ENCODE assay signal across 9 cellular contexts in the genomic region with DNA sequence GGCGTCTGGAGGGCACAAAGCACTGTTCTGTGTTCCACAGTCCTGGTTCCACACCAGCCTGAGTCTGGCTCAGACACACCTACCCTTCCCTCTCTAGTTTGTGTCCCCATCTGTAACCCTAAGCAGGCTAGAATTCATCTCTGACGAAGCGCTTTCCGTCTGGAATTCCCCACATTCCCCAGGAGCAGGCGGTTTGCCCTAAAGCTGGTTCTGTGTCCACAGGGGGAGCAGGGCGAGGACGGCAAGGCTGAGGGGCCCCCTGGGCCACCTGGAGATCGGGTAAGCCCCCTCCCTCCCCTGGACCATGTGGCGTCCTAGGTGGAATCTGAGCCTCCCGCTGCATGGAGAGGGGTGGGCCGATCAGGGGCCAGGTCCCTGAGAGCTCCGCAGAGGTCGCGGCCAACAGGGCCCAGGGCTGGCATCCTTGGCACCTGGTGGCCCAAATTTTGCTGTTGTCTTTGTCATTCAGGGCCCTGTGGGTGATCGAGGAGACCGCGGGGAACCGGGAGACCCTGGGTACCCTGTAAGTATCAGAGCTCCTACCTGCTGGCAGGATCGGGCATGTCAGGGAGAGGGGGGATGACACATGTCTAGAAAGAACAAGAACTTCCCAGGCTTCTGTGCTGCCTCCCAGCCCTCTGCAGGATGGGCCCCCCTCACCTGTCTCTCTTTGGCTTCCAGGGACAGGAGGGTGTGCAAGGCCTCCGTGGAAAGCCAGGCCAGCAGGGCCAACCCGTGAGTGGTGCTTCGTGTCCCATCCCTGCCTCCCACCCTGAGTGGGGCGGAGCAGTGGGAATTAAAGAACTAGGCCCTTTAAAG. TPM values are rescaled to one million over a fixed set of nuclear protein-coding genes. Genes with fewer than 3 reads are reported as not detected.
DNase-seq lines count a peak whose midpoint lies in the region; ATAC-seq and TF ChIP-seq lines count a peak whose summit lies in the region.
"Had no signal": no experiment of that assay in that cellular context is flagged by ENCODE, and none has a peak within 500 bp of the region (broad histone marks: within the 10 kb centered on the region; RNA-seq: fewer than 3 reads in every experiment).

No MANE protein-coding gene starts in this region.

- no peak overlapping the region for H4K91ac ChIP-seq in H9 (ENCODE audit: insufficient read length, low read depth, low read length)

- no peak overlapping the region for H3K27ac ChIP-seq in H9 (ENCODE audit: insufficient read length, low read depth, low read length)
- no peak overlapping the region for H3K27ac ChIP-seq in right cardiac atrium (ENCODE audit: low read length)
- no peak overlapping the region for H3K27ac ChIP-seq in naive thymus-derived CD4-positive, alpha-beta T cell (ENCODE audit: low read depth, low read length)
- H3K27ac ChIP-seq: VCaP had no signal

- H3K79me2 ChIP-seq in H9 (ENCODE audit: insufficient read depth, low read length): no peaks in the 10 kb centered on the region

- H3K4me1 ChIP-seq in H9 (ENCODE audit: insufficient read depth, low read length): 0 out of 2 replicates have a peak, but pooled peaks cover 3% of the 10 kb centered on the region
- H3K4me1 ChIP-seq in right cardiac atrium (ENCODE audit: control insufficient read depth, insufficient read depth, low read length): no peaks in the 10 kb centered on the region
- peaks cover 29% of the 10 kb centered on the region for H3K4me1 ChIP-seq in skeletal muscle satellite cell (ENCODE audit: control insufficient read depth, insufficient read depth, low read length)
- H3K4me1 ChIP-seq in naive thymus-derived CD4-positive, alpha-beta T cell (ENCODE audit: control insufficient read depth in 2 of 2, insufficient read depth in 2 of 2, low read length in 2 of 2): no peaks in the 10 kb centered on the region

- ATAC-seq in right cardiac atrium: no peak
- no peak for ATAC-seq in naive thymus-derived CD4-positive, alpha-beta T cell
- ATAC-seq: GM12878 had no signal

- no peak overlapping the region for H3K4ac ChIP-seq in H9 (ENCODE audit: low read depth, low read length)

- peaks cover 7% of the 10 kb centered on the region for H3K36me3 ChIP-seq in skeletal muscle satellite cell (ENCODE audit: insufficient read depth, low read length)
- H3K36me3 ChIP-seq in naive thymus-derived CD4-positive, alpha-beta T cell (ENCODE audit: control insufficient read depth in 2 of 3, insufficient read depth in 3 of 3, low read length in 3 of 3): no peaks in the 10 kb centered on the region

- H4K20me1 ChIP-seq in H9 (ENCODE audit: control insufficient read depth, insufficient read depth, insufficient read length): no peaks in the 10 kb centered on the region

- no peaks in the 10 kb centered on the region for H3K79me1 ChIP-seq in H9 (ENCODE audit: insufficient read depth, low read depth, low read length, poor library complexity, severe bottlenecking)

- no peak overlapping the region for H3K4me2 ChIP-seq in H9 (ENCODE audit: insufficient read depth, insufficient read length, low read length)
- peak overlapping the region; percentile 1 for H3K4me2 ChIP-seq in skeletal muscle satellite cell (ENCODE audit: low read length)

- no peak overlapping the region for H2BK20ac ChIP-seq in H9 (ENCODE audit: low read depth, low read length, poor library complexity, severe bottlenecking)

- H3K9ac ChIP-seq in H9 (ENCODE audit: extremely low read depth, insufficient read length, low read length) (no peak overlapping the region), skeletal muscle satellite cell (ENCODE audit: low read depth, low read length) (no peak overlapping the region)

- H2AK5ac ChIP-seq in H9 (ENCODE audit: insufficient read length, low read length): no peak overlapping the region

- no peak overlapping the region for H2AFZ ChIP-seq in H9 (ENCODE audit: low read length)

- H3K27ac Mint-ChIP-seq in H9: peak overlapping the region in 2 of 3 experiments; percentile 79 to 92; a peak in 3 of 7 replicates
- H3K27ac Mint-ChIP-seq in naive thymus-derived CD4-positive, alpha-beta T cell: no peak overlapping the region

- H3K14ac ChIP-seq in H9 (ENCODE audit: insufficient read depth, low read length): peak overlapping the region; percentile 62

- no peak overlapping the region for H3K23ac ChIP-seq in H9 (ENCODE audit: insufficient read length, low read depth, low read length)

- H3K4me3 ChIP-seq in right cardiac atrium (ENCODE audit: low read length) (no peak overlapping the region), skeletal muscle satellite cell (ENCODE audit: low read length) (no peak overlapping the region)
- H3K4me3 ChIP-seq in naive thymus-derived CD4-positive, alpha-beta T cell (ENCODE audit: low read length): no peak overlapping the region
- H3K4me3 ChIP-seq: GM12878 had no signal

- DNase-seq in H9: peak; percentile 56
- DNase-seq in SW480 (ENCODE audit: low spot score): peak; percentile 32
- DNase-seq in right cardiac atrium: peak; percentile 5 to 43 (median 37)
- no peak for DNase-seq in D341Med (ENCODE audit: low spot score)
- no peak for DNase-seq in naive thymus-derived CD4-positive, alpha-beta T cell
- DNase-seq in NCI-H345 treated with DMSO at 0.1 percent for 48 hours (lab: John Stamatoyannopoulos, UW; ENCODE audit: unreplicated experiment): no peak

- H3K27me3 ChIP-seq in H9 (ENCODE audit: insufficient read depth, low read length): no peaks in the 10 kb centered on the region
- no peaks in the 10 kb centered on the region for H3K27me3 ChIP-seq in right cardiac atrium (ENCODE audit: control insufficient read depth, insufficient read depth)
- no peaks in the 10 kb centered on the region for H3K27me3 ChIP-seq in skeletal muscle satellite cell (ENCODE audit: control insufficient read depth, insufficient read depth, low read length)
- H3K27me3 ChIP-seq in naive thymus-derived CD4-positive, alpha-beta T cell (ENCODE audit: control insufficient read depth in 2 of 2, insufficient read depth in 2 of 2, low read length in 2 of 2): no peaks in the 10 kb centered on the region

- intact Hi-C loops in right cardiac atrium (cut with DNase I): no loop called here
- intact Hi-C loops in naive thymus-derived CD4-positive, alpha-beta T cell (cut with micrococcal nuclease): no loop called here

- no peak overlapping the region for H3T11ph ChIP-seq in H9 (ENCODE audit: low read length)

- H3K56ac ChIP-seq in H9 (ENCODE audit: insufficient read length, low read depth, low read length): no peak overlapping the region

- no peak overlapping the region for H3K4me3 Mint-ChIP-seq in H9
- H3K4me3 Mint-ChIP-seq in naive thymus-derived CD4-positive, alpha-beta T cell: no peak overlapping the region

- H3K23me2 ChIP-seq in H9 (ENCODE audit: insufficient read length, low read depth, low read length, poor library complexity, severe bottlenecking): no peaks in the 10 kb centered on the region

- H3K18ac ChIP-seq in H9 (ENCODE audit: insufficient read length, low read depth, low read length): peak overlapping the region; percentile 59

- peaks cover 14 to 29% of the 10 kb centered on the region in 2 experiments for H3K4me1 Mint-ChIP-seq in H9
- H3K4me1 Mint-ChIP-seq in naive thymus-derived CD4-positive, alpha-beta T cell: peaks cover 0 to 5% (median 0%) of the 10 kb centered on the region in 7 donors

- no peak overlapping the region for H2BK12ac ChIP-seq in H9 (ENCODE audit: insufficient read length, low read depth, low read length)

- no peaks in the 10 kb centered on the region for H3K9me3 ChIP-seq in H9 (ENCODE audit: control insufficient read depth, low read depth, low read length)
- H3K9me3 ChIP-seq in right cardiac atrium (ENCODE audit: control insufficient read depth, low read length): no peaks in the 10 kb centered on the region
- no peaks in the 10 kb centered on the region for H3K9me3 ChIP-seq in skeletal muscle satellite cell (replicated peaks; ENCODE audit: low read length)
- H3K9me3 ChIP-seq in naive thymus-derived CD4-positive, alpha-beta T cell (ENCODE audit: control insufficient read depth in 2 of 3, low read length in 3 of 3): no peaks in the 10 kb centered on the region

- no peaks in the 10 kb centered on the region; a peak in 1 of 5 replicates for H3K9me3 Mint-ChIP-seq in H9
- H3K9me3 Mint-ChIP-seq in naive thymus-derived CD4-positive, alpha-beta T cell: peaks cover 0 to 7% (median 0%) of the 10 kb centered on the region in 11 donors

- no peak overlapping the region for H2BK120ac ChIP-seq in H9 (ENCODE audit: low read depth, low read length, poor library complexity, severe bottlenecking)

- no peaks in the 10 kb centered on the region for H3K27me3 Mint-ChIP-seq in H9 (ENCODE audit: low read depth)
- H3K27me3 Mint-ChIP-seq in naive thymus-derived CD4-positive, alpha-beta T cell: peaks cover 2 to 10% (median 5%) of the 10 kb centered on the region in 5 donors

- CTCF ChIA-PET in naive thymus-derived CD4-positive, alpha-beta T cell (lab: Charles Lee): interaction anchor here (1.3 kb wide), 1 partner anchor 20 kb away, joined by 3 read pairs; no protein-coding TSS in a partner anchor

- H4K5ac ChIP-seq in H9 (ENCODE audit: insufficient read length, low read depth, low read length): no peak overlapping the region

- POLR2A ChIA-PET in naive thymus-derived CD4-positive, alpha-beta T cell (lab: Charles Lee): no interaction called here

- peaks cover 7 to 19% (median 9%) of the 10 kb centered on the region in 3 experiments for H3K36me3 Mint-ChIP-seq in H9 (ENCODE audit: insufficient read depth in 1 of 3, low read depth in 3 of 3)
- H3K36me3 Mint-ChIP-seq in naive thymus-derived CD4-positive, alpha-beta T cell: peaks cover 0 to 3% (median 0%) of the 10 kb centered on the region in 5 donors

- no peak overlapping the region for H4K8ac ChIP-seq in H9 (replicated peaks; ENCODE audit: insufficient read length, low read depth, low read length)

- no peak overlapping the region for H2BK5ac ChIP-seq in H9 (ENCODE audit: insufficient read length, low read length)

- no peak for TF ChIP-seq CTCF in H9 (conservative IDR thresholded peaks at IDR 0.05)

- WGBS in H9 (ENCODE audit: extremely low coverage, insufficient read length, low lambda C conversion rate): no CpG with 5 or more reads among the region's 23 CpGs
- 76% methylated on average over 23 of the region's 23 CpGs for WGBS in right cardiac atrium

- H2BK15ac ChIP-seq in H9 (ENCODE audit: low read depth, low read length): no peak overlapping the region

RNA-seq across cellular contexts. Expression of a gene that starts 34.5 kb away (rescaled TPM):
- total RNA-seq in H9 (2021) (4.0 and 4.4 TPM in 2 replicates), right cardiac atrium (1 to 10 TPM in 1 of 4 donors, not detected in 3; 2.7 TPM)
- polyA plus RNA-seq in right cardiac atrium: 0.70 TPM
- total RNA-seq in skeletal muscle satellite cell (2012; rRNA removed): not detected in 2 replicates
- total RNA-seq in naive thymus-derived CD4-positive, alpha-beta T cell: under 1 TPM in 1 of 5 experiments, not detected in 4; 0.29 TPM
- polyA plus RNA-seq in naive thymus-derived CD4-positive, alpha-beta T cell: not detected
- polyA plus RNA-seq: GM12878 had no signal

RNA-seq across cellular contexts. Expression of a gene that starts 41.2 kb away (rescaled TPM):
- total RNA-seq in H9 (2021) (1.2 and 1.4 TPM in 2 replicates), right cardiac atrium (not detected)
- 0.27 TPM for polyA plus RNA-seq in right cardiac atrium
- total RNA-seq in skeletal muscle satellite cell (2012; rRNA removed): not detected in 2 replicates
- not detected for total RNA-seq in naive thymus-derived CD4-positive, alpha-beta T cell
- not detected for polyA plus RNA-seq in naive thymus-derived CD4-positive, alpha-beta T cell
- polyA plus RNA-seq: GM12878 had no signal

Comparison
In these comparisons a context has a peak if more than half of its experiments do, and no peak if none do; other contexts are left out.
1. DNase-seq: peak in H9 (single experiment), SW480 (single experiment) and right cardiac atrium (3 of 3); none in D341Med (single experiment), naive thymus-derived CD4-positive, alpha-beta T cell (0 of 9) and NCI-H345 treated with DMSO at 0.1 percent for 48 hours (single experiment).
2. H3K27ac Mint-ChIP-seq: peak in H9 (2 of 3); none in naive thymus-derived CD4-positive, alpha-beta T cell (0 of 9).